Comparison of ENCODE assay signal across 8 cellular contexts in the genomic region with DNA sequence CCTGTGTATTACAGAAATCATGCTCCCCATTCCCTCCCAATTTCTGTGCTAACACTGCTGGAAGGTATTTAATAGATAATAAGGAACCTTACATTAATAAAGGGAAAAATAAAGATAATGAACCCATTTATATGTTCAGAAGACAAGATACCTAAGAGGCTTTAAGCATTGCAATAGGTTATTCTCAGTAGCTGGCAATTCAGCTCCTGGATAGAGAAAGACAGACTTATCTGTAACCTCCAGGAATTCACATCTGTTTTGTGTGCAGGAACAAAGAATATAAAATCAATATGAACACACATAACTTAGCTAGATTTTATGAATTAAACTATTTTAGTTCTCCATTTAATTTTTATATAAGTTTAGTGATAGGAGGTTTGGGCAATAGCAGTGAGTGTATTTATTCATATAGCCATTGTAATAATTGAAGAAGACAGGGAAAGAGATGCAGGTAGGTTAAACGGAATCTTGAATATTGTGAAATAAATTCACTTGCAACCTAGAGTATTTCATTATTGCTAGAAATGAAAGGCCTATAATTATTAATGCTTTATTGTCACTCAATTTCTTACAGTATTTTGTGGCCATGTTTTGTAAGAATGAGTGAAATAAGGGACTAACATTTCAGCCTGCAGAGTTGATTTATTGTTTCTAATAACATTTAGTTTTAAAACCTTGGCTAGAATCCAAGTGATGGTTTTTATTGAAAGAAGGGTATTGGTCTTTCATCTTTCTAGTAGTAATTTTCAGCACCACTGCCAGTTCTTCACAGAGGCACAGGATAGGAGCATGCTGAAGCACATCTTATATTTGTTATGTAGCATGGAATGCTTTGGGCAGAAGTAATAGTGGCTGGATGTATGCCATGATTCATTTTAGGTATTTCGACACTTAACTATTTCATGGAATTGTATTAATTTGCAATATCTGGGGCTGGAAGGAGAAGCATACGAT. TPM values are rescaled to one million over a fixed set of nuclear protein-coding genes. Genes with fewer than 3 reads are reported as not detected.
A peak's percentile ranks its signal among the peaks of the same experiment; 100 is the strongest.
DNase-seq lines count a peak whose midpoint lies in the region; ATAC-seq and TF ChIP-seq lines count a peak whose summit lies in the region.

No MANE protein-coding gene starts in this region.

- CTCF ChIA-PET in RWPE1 (lab: Yijun Ruan, JAX) = interaction anchor here (0.6 kb wide), 1 partner anchor 14 kb away, joined by 4 read pairs; no protein-coding TSS in a partner anchor

- no peak for ATAC-seq in heart right ventricle
- ATAC-seq in Right ventricle myocardium superior (ENCODE audit: poor library complexity) = no peak
- ATAC-seq in foreskin keratinocyte = peak; percentile 8
- no peak for ATAC-seq in HG03045 (IDR thresholded peaks at IDR 0.05; ENCODE audit: unreplicated experiment)

- H3K36me3 ChIP-seq in heart right ventricle (no peaks in the 10 kb centered on the region), uterus (no peaks in the 10 kb centered on the region)

- intact Hi-C loops in heart right ventricle (cut with DNase I) = loop anchor here (5.0 to 10.0 kb wide), 7 partner anchors 71 to 521 kb away; no protein-coding TSS in a partner anchor
- intact Hi-C loops in Right ventricle myocardium superior (cut with DNase I) = loop anchor here (5.0 to 10.0 kb wide), 2 partner anchors 91 to 221 kb away; no protein-coding TSS in a partner anchor
- intact Hi-C loops in uterus (cut with DNase I; ENCODE audit: low total_unique reads) = no loop called here

- WGBS in heart right ventricle, 2 donors = 37 to 39% methylated on average over 3 of the region's 3 CpGs

- H3K27me3 ChIP-seq in heart right ventricle (no peaks in the 10 kb centered on the region), foreskin keratinocyte (no peaks in the 10 kb centered on the region), uterus (no peaks in the 10 kb centered on the region)

- TF ChIP-seq CTCF in heart right ventricle (IDR thresholded peaks at IDR 0.05) (no peak), RWPE1 (conservative IDR thresholded peaks at IDR 0.05; ENCODE audit: low read depth) (no peak), foreskin keratinocyte (conservative IDR thresholded peaks at IDR 0.05) (no peak), uterus (IDR thresholded peaks at IDR 0.05) (no peak)

- DNase-seq in heart right ventricle = no peak
- no peak for DNase-seq in Right ventricle myocardium superior
- peak; percentile 66 for DNase-seq in RWPE1 (ENCODE audit: low spot score)
- peak in 1 of 2 donors; percentile 77 for DNase-seq in foreskin keratinocyte
- DNase-seq in uterus = no peak
- no peak for DNase-seq in glomerular visceral epithelial cell (ENCODE audit: extremely low spot score)
- DNase-seq in ecto neural progenitor cell (ENCODE audit: low spot score) = no peak

- H3K4me3 ChIP-seq in heart right ventricle (peak overlapping the region; percentile 75 to 94 (median 86)), uterus (peak overlapping the region; percentile 76 to 80)

- POLR2A ChIA-PET in RWPE1 (lab: Yijun Ruan, JAX; ENCODE audit: low non-redundant PET) = no interaction called here

- peaks cover 0 to 64% (median 33%) of the 10 kb centered on the region in 9 donors for H3K4me1 ChIP-seq in heart right ventricle
- H3K4me1 ChIP-seq in foreskin keratinocyte = peaks cover 29% of the 10 kb centered on the region
- H3K4me1 ChIP-seq in uterus = no peaks in the 10 kb centered on the region

- H3K9me3 ChIP-seq in heart right ventricle (no peaks in the 10 kb centered on the region), uterus (no peaks in the 10 kb centered on the region)

- no peak for TF ChIP-seq POLR2A in uterus (IDR thresholded peaks at IDR 0.05)

- H3K27ac ChIP-seq in heart right ventricle (peak overlapping the region in 9 of 10 donors; percentile 90 to 98 (median 94)), RWPE1 (no peak overlapping the region), foreskin keratinocyte (peak overlapping the region; percentile 29), uterus (peak overlapping the region in 1 of 2 donors; percentile 87)

RNA-seq across cellular contexts. Expression of gene XPR1, which starts 1.5 kb away (rescaled TPM):
- 100 to 1,000 TPM in 4 of 10 donors, 10 to 100 TPM in 6; 28.2 to 142 (median 78.7) TPM for total RNA-seq in heart right ventricle
- polyA plus RNA-seq in heart right ventricle = 10 to 100 TPM; 18.3 to 20.8 TPM
- 38.6 TPM for total RNA-seq in Right ventricle myocardium superior
- 25.1 and 27.6 TPM in 2 replicates for total RNA-seq in foreskin keratinocyte
- polyA plus RNA-seq in foreskin keratinocyte = 6.7 and 8.3 TPM in 2 replicates
- total RNA-seq in uterus = 10 to 100 TPM in 3 of 4 donors, 1 to 10 TPM in 1; 10.0 to 29.7 (median 26.2) TPM
